8 cellular contexts compared by ENCODE assay signal in the genomic region with DNA sequence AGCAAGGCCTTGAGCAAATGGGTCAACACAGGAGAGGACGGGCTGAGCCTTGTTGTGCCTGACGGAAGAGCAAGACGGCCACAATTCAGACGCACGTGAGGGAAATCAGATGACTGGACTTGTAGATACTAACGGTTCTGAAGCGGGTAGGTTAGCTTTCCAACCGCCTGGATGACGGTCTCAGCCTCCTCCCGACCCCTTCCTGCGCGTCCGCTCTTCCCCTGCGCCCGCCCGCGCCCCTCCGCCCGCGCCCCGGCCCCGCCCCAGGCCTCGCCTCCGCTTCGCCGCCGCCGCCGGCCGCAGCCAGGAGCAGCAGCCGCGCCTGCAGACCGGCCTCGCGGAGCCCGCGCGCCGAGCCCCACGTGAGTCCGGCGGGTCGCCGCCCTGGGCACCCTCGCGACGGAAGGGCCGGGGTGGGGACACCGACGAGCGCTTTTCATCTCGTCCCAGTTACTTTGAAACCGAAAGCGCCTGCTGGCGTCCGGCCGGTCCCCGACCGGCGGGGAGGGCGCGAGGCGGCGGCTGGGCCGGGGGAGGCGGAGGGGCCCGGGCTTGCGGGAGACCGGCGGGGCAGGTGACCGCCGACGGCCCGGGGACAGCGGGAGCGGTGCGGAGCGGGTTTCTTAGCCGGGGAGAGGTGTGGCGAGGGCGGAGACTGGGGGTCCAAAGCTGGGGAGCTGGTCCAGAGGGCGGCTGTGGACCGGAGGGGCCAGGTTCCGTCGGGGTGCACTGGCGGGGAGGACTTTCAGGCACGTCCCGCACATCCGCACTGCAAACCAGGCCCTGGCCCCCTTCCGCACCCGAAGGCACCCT. TPM values are rescaled to one million over a fixed set of nuclear protein-coding genes. Genes with fewer than 3 reads are reported as not detected.
A peak's percentile ranks its signal among the peaks of the same experiment; 100 is the strongest.
DNase-seq lines count a peak whose midpoint lies in the region; ATAC-seq and TF ChIP-seq lines count a peak whose summit lies in the region.

A gene with protein sequence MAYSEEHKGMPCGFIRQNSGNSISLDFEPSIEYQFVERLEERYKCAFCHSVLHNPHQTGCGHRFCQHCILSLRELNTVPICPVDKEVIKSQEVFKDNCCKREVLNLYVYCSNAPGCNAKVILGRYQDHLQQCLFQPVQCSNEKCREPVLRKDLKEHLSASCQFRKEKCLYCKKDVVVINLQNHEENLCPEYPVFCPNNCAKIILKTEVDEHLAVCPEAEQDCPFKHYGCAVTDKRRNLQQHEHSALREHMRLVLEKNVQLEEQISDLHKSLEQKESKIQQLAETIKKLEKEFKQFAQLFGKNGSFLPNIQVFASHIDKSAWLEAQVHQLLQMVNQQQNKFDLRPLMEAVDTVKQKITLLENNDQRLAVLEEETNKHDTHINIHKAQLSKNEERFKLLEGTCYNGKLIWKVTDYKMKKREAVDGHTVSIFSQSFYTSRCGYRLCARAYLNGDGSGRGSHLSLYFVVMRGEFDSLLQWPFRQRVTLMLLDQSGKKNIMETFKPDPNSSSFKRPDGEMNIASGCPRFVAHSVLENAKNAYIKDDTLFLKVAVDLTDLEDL (plus strand): TSS at position 306 of the 813 bp plus-strand sequence. CDS start 26,407 bp downstream, outside the sequence.

- no peaks in the 10 kb centered on the region; the same call in 1 of the 2 replicates for H4K20me1 ChIP-seq in MM.1S (ENCODE audit: insufficient read depth, low read length)

- H3K9me2 ChIP-seq in MM.1S (replicated peaks; ENCODE audit: insufficient read depth, low read length), result no peaks in the 10 kb centered on the region

- H3K27ac ChIP-seq in MM.1S (ENCODE audit: low read length) (peak within 1 kb of the TSS; percentile 66), duodenal mucosa (ENCODE audit: low read depth, low read length) (peak within 1 kb of the TSS; percentile 51)

- ATAC-seq in GM21723 (IDR thresholded peaks at IDR 0.05; ENCODE audit: unreplicated experiment), result peak; percentile 31
- peak; percentile 22 to 24 for ATAC-seq in activated CD4-positive, CD25-positive, alpha-beta regulatory T cell treated with anti-CD3 and anti-CD28 coated beads, Interleukin-2, amount 50 U/mL, for 24 hours
- peak; percentile 52 for ATAC-seq in stimulated activated effector memory CD8-positive, alpha-beta T cell treated with anti-CD3 and anti-CD28 coated beads, Interleukin-12 subunit alpha, Interleukin-12 subunit beta, amount 100 ng/mL, for 72 hours

- no peaks in the 10 kb centered on the region for H3K36me3 ChIP-seq in MM.1S (replicated peaks; ENCODE audit: insufficient read depth, low read length)
- H3K36me3 ChIP-seq in duodenal mucosa (ENCODE audit: control insufficient read depth in 1 of 2, insufficient read depth in 2 of 2, low read length in 2 of 2), result no peaks in the 10 kb centered on the region

- peak within 1 kb of the TSS; percentile 58 for H3K9ac ChIP-seq in MM.1S (ENCODE audit: low read length)
- peak within 1 kb of the TSS; percentile 71 to 73 for H3K9ac ChIP-seq in duodenal mucosa (ENCODE audit: low read depth in 1 of 2, low read length in 2 of 2)

- peaks cover 30% of the 10 kb centered on the region for H3F3A ChIP-seq in MM.1S (ENCODE audit: insufficient read depth, low read length)

- peaks cover 82% of the 10 kb centered on the region for H3K4me1 Mint-ChIP-seq in stimulated activated effector memory CD8-positive, alpha-beta T cell treated with anti-CD3 and anti-CD28 coated beads, Interleukin-12 subunit alpha, Interleukin-12 subunit beta, amount 100 ng/mL, for 72 hours

- H3K27me3 ChIP-seq in MM.1S (replicated peaks; ENCODE audit: insufficient read depth, low read length) (no peaks in the 10 kb centered on the region), duodenal mucosa (ENCODE audit: control insufficient read depth in 1 of 2, insufficient read depth in 2 of 2, low read length in 2 of 2) (no peaks in the 10 kb centered on the region)

- no peak for TF ChIP-seq CTCF in MM.1S (IDR thresholded peaks at IDR 0.05; ENCODE audit: low read length)

- peak within 1 kb of the TSS; percentile 83 for H3K4me3 Mint-ChIP-seq in stimulated activated effector memory CD8-positive, alpha-beta T cell treated with anti-CD3 and anti-CD28 coated beads, Interleukin-12 subunit alpha, Interleukin-12 subunit beta, amount 100 ng/mL, for 72 hours

- H3K9me3 ChIP-seq in MM.1S (replicated peaks; ENCODE audit: insufficient read depth, low read length) (no peaks in the 10 kb centered on the region), duodenal mucosa (ENCODE audit: control insufficient read depth in 1 of 2, low read length in 2 of 2) (no peaks in the 10 kb centered on the region)

- H2AFZ ChIP-seq in MM.1S (ENCODE audit: low read length), result peak within 1 kb of the TSS; percentile 87

- H3K4me1 ChIP-seq in MM.1S (ENCODE audit: low read length) (peaks cover 46% of the 10 kb centered on the region), duodenal mucosa (ENCODE audit: control insufficient read depth in 1 of 2, insufficient read depth in 2 of 2, low read length in 2 of 2) (peaks cover 32 to 33% of the 10 kb centered on the region in 2 donors)

- DNase-seq in GDM1 (lab: John Stamatoyannopoulos, UW), result peak; percentile 44
- peak; percentile 72 for DNase-seq in MM.1S
- peak; percentile 53 to 56 for DNase-seq in lung microvascular endothelial cell (ENCODE audit: low read depth in 2 of 2)
- DNase-seq in stimulated activated effector memory CD8-positive, alpha-beta T cell treated with anti-CD3 and anti-CD28 coated beads, Interleukin-12 subunit alpha, Interleukin-12 subunit beta, amount 100 ng/mL, for 72 hours (ENCODE audit: low spot score in 2 of 2), result peak; percentile 45 to 79
- DNase-seq in KG1 (lab: John Stamatoyannopoulos, UW), result no peak

- peaks cover 34% of the 10 kb centered on the region for H3K79me2 ChIP-seq in MM.1S (ENCODE audit: low read length)

- H3K9me3 Mint-ChIP-seq in stimulated activated effector memory CD8-positive, alpha-beta T cell treated with anti-CD3 and anti-CD28 coated beads, Interleukin-12 subunit alpha, Interleukin-12 subunit beta, amount 100 ng/mL, for 72 hours, result no peaks in the 10 kb centered on the region

- H3K4me3 ChIP-seq in MM.1S (ENCODE audit: low read length), result peak within 1 kb of the TSS; percentile 66
- peak within 1 kb of the TSS; percentile 78 to 80 for H3K4me3 ChIP-seq in duodenal mucosa (ENCODE audit: low read depth in 1 of 2, low read length in 2 of 2)

- peaks cover 25% of the 10 kb centered on the region for H3K36me3 Mint-ChIP-seq in stimulated activated effector memory CD8-positive, alpha-beta T cell treated with anti-CD3 and anti-CD28 coated beads, Interleukin-12 subunit alpha, Interleukin-12 subunit beta, amount 100 ng/mL, for 72 hours

- H3K27ac Mint-ChIP-seq in stimulated activated effector memory CD8-positive, alpha-beta T cell treated with anti-CD3 and anti-CD28 coated beads, Interleukin-12 subunit alpha, Interleukin-12 subunit beta, amount 100 ng/mL, for 72 hours, result peak within 1 kb of the TSS; percentile 97

- H3K4me2 ChIP-seq in MM.1S (ENCODE audit: low read depth, low read length), result peak within 1 kb of the TSS; percentile 92

RNA-seq across cellular contexts. Expression of the gene that starts here (rescaled TPM):
- 7.8 and 8.5 TPM in 2 replicates for total RNA-seq in lung microvascular endothelial cell
